8 cellular contexts compared by ENCODE assay signal in the genomic region with DNA sequence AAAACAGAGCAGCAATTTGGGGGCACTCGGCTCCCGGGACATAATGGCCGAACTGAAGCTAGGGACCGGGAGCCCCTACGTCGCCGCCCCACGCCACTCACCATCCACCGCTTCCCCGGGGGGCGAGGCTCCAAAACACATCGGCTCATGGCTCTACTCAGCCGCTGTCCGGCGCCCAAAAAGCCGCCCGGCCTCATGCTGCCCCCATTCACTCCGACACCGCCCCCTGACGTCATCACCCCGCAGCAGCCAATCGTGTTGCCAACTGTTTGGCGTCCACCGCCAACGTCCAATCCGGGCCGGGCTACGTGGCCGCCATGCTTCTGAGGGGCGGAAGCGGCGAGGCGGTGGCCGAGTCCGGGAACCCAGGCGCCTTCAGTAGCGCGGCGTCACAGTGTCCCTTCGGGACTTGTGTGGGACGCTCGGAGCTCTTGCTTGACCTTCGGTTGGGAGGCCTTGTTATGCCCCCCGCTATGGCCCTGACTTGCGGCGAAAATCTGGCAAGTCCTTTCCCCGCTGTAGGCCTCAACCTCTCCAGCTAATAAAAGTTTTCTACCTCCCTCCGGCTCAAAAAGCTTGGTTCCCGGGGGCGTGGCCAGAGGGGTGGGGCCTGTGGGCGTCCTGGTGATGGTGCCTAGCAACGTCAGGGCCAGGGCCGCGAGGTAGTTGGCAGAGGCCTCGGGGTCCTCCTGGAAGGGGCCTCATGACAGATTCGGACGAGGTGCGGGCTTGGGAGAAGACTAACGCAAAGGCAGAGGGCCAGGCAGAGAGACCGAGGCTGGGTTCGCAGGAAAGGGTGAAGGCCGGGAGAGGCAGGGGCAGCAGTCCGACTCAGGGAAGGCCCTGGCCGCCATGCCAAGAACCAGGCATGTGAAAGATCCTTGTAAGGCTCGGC. TPM values are rescaled to one million over a fixed set of nuclear protein-coding genes. Genes with fewer than 3 reads are reported as not detected.
A peak's percentile ranks its signal among the peaks of the same experiment; 100 is the strongest.
DNase-seq lines count a peak whose midpoint lies in the region; ATAC-seq, FAIRE-seq and TF ChIP-seq lines count a peak whose summit lies in the region.

PTRH1 (minus strand) TSS at position 221 of the 895 bp plus-strand sequence; CDS start at position 197, 24 bp downstream.
A gene with protein sequence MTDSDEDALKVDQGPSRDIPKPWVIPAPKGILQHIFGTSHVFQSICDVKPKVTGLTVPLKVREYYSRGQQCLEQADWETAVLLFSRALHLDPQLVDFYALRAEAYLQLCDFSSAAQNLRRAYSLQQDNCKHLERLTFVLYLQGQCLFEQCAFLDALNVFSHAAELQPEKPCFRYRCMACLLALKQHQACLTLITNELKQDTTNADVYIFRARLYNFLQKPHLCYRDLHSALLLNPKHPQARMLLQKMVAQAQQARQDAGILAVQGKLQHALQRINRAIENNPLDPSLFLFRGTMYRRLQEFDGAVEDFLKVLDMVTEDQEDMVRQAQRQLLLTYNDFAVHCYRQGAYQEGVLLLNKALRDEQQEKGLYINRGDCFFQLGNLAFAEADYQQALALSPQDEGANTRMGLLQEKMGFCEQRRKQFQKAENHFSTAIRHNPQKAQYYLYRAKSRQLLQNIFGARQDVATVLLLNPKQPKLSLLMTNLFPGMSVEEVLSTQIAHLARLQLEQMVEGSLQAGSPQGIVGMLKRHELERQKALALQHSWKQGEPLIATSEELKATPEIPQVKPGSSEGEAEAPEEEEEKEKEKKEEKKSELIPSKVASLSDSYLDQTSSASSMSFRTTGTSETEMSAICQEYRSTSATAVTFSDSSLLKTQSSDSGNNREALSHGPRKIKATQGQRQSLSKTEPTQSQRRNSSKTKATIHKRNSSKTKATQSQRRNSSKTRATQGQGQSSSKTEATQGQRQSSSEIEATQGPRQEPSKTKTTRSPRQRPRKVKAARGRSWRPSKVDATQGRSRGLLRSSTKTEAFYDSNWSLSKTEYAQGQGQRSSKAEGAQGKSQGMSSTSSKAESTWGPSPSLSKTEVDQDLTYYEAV (plus strand): TSS at position 637 of the 895 bp plus-strand sequence. CDS start 67 bp downstream, at position 704.

- H3K9me3 Mint-ChIP-seq in CD14-positive monocyte, result no peaks in the 10 kb centered on the region

- peaks cover 38% of the 10 kb centered on the region for H3K4me1 ChIP-seq in HepG2 (ENCODE audit: insufficient read depth, low read length)

- peak within 1 kb of the TSS; percentile 97 for H3K4me2 ChIP-seq in HepG2 (ENCODE audit: low read depth, low read length)

- BruUV-seq in HepG2 (replicated peaks; lab: Mats Ljungman, UMichigan), result TSS peak; percentile 57

- peak within 1 kb of the TSS; percentile 98 to 99 for H3K4me3 Mint-ChIP-seq in CD14-positive monocyte

- peak within 1 kb of the TSS; percentile 55 for H3K9ac ChIP-seq in HepG2 (ENCODE audit: insufficient read depth, low read depth, low read length)

- TF ChIP-seq EP300 in HepG2 (IDR thresholded peaks at IDR 0.05; ENCODE audit: low read depth in 2 of 2, low read length in 2 of 2) (no peak), HepG2 (CRISPR knock-in tag; IDR thresholded peaks at IDR 0.05; ENCODE audit: borderline replicate concordance) (no peak)

- no peaks in the 10 kb centered on the region; the same call in 1 of the 2 replicates for H4K20me1 ChIP-seq in HepG2 (ENCODE audit: insufficient read depth, low read length)

- FAIRE-seq in HepG2 (lab: Jason Lieb, UNC), result peak; percentile 34

- peak within 1 kb of the TSS; percentile 84 to 97 (median 95) for H3K27ac Mint-ChIP-seq in CD14-positive monocyte

- peaks cover 0 to 6% of the 10 kb centered on the region in 2 experiments; a peak in 2 of 5 replicates for H3K27me3 ChIP-seq in HepG2 (ENCODE audit: control insufficient read depth in 1 of 2, insufficient read depth in 2 of 2, low read length in 2 of 2)

- H3K36me3 Mint-ChIP-seq in CD14-positive monocyte, result no peaks in the 10 kb centered on the region

- peak in 1 of 2 experiments; percentile 50; a peak in 3 of 4 replicates for TF ChIP-seq POLR2A in HepG2 (IDR thresholded peaks at IDR 0.05; ENCODE audit: insufficient read depth in 1 of 2, low read depth in 2 of 2, low read length in 2 of 2)

- in situ Hi-C loops in HepG2 (cut with HindIII; ENCODE audit: extremely low pct_ligation_motif_present, low pct_unique_long_range_greater_than_20kb), result no loop called here

- no peaks in the 10 kb centered on the region for H3K36me3 ChIP-seq in HepG2 (replicated peaks in 1 of 2; ENCODE audit: control insufficient read depth in 1 of 2, insufficient read depth in 2 of 2, low read length in 2 of 2)

- TF ChIP-seq CTCF in CD14-positive monocyte (IDR thresholded peaks at IDR 0.05) (no peak), HepG2 (CRISPR knock-in tag; IDR thresholded peaks at IDR 0.05) (no peak)

- POLR2A ChIA-PET in HepG2 (lab: Yijun Ruan, JAX), result interaction anchor here (0.8 to 2.4 kb wide), 7 partner anchors 9 to 108 kb away, joined by 3 to 11 read pairs (median 4); partner anchors contain the start of genes CFAP157 and TOR2A

- H3K27me3 Mint-ChIP-seq in CD14-positive monocyte (ENCODE audit: low read depth in 3 of 3), result peaks cover 5 to 17% (median 16%) of the 10 kb centered on the region in 3 donors

- intact Hi-C loops in CD14-positive monocyte (cut with micrococcal nuclease), result no loop called here
- intact Hi-C loops in HepG2 (cut with micrococcal nuclease; ENCODE audit: unreplicated experiment), result no loop called here

- DNase-seq in CD14-positive monocyte (ENCODE audit: low spot score) (peak; percentile 98), NCI-H748 treated with DMSO at 0.1 percent for 48 hours (lab: John Stamatoyannopoulos, UW) (peak; percentile 87), dermis blood vessel endothelial cell (peak; percentile 97), HepG2 (ENCODE audit: low spot score) (peak; percentile 89)
- DNase-seq in activated CD4-positive, alpha-beta T cell treated with anti-CD3 and anti-CD28 coated beads, Interleukin-2, amount 50 U/mL, for 4 hours, result peak; percentile 96 to 97
- peak; percentile 95 to 96 for DNase-seq in stimulated activated CD4-positive, alpha-beta T cell treated with anti-CD3 and anti-CD28 coated beads, Interleukin-2, amount 100 ng/mL, for 48 hours

- peak within 1 kb of the TSS; percentile 61 for H2AFZ ChIP-seq in HepG2 (ENCODE audit: low read length)

- WGBS in HepG2 (ENCODE audit: low lambda C conversion rate), result 9% methylated on average over 28 of the region's 65 CpGs

- peaks cover 30% of the 10 kb centered on the region for H3K4me1 Mint-ChIP-seq in CD14-positive monocyte

- H3K9me3 ChIP-seq in HepG2 (ENCODE audit: low read length), result no peaks in the 10 kb centered on the region

- H3K79me2 ChIP-seq in HepG2 (ENCODE audit: insufficient read depth, low read length), result no peaks in the 10 kb centered on the region

- CTCF ChIA-PET in HepG2 (lab: Yijun Ruan, JAX; ENCODE audit: low intra/inter-chr PET ratio, low total read pairs), result no interaction called here

- peak; percentile 89 for ATAC-seq in GM19397 (IDR thresholded peaks at IDR 0.05; ENCODE audit: unreplicated experiment)
- peak; percentile 88 for ATAC-seq in HG03565 (IDR thresholded peaks at IDR 0.05; ENCODE audit: unreplicated experiment)
- peak; percentile 91 for ATAC-seq in HepG2

- peak within 1 kb of the TSS; percentile 77 to 90 (median 82) for H3K4me3 ChIP-seq in HepG2 (replicated peaks in 1 of 3; ENCODE audit: insufficient read depth in 1 of 3, low read depth in 2 of 3, low read length in 3 of 3)

- peak within 1 kb of the TSS; percentile 19 for H3K27ac ChIP-seq in HepG2 (ENCODE audit: extremely low read length, insufficient read depth, low read length)

- TF ChIP-seq RAD21 in HepG2 (CRISPR knock-in tag; IDR thresholded peaks at IDR 0.05), result no peak

RNA-seq across cellular contexts. Expression of gene PTRH1, which starts in this region (rescaled TPM):
- polyA plus RNA-seq in CD14-positive monocyte (10 to 100 TPM; 19.5 to 19.9 TPM), HepG2 (2011; rRNA removed) (4.0 and 5.4 TPM in 2 replicates)
- total RNA-seq in dermis blood vessel endothelial cell (22.3 and 24.7 TPM in 2 replicates), HepG2 (2016; rRNA removed; fragmentation: Illumina TruSeq; extraction: Trizol) (7.6 and 10.4 TPM in 2 replicates)
- total RNA-seq in HepG2 (2016; cell fraction: cytosol; rRNA removed; fragmentation: Illumina TruSeq; extraction: Trizol; ENCODE audit: low read depth), result 3.7 and 4.7 TPM in 2 replicates
- 9.5 and 11.7 TPM in 2 replicates for total RNA-seq in HepG2 (2016; cell fraction: insoluble cytoplasmic fraction; rRNA removed; fragmentation: Illumina TruSeq; extraction: Trizol)
- total RNA-seq in HepG2 (2016; cell fraction: membrane; rRNA removed; fragmentation: Illumina TruSeq; extraction: Trizol), result 3.7 and 4.4 TPM in 2 replicates
- 3.4 and 3.9 TPM in 2 replicates for total RNA-seq in HepG2 (2016; cell fraction: nucleus; rRNA removed; fragmentation: Illumina TruSeq; extraction: Trizol)
- 5.4 and 8.9 TPM in 2 replicates for polyA plus RNA-seq in HepG2 (2011; cell fraction: cytosol; rRNA removed)
- polyA plus RNA-seq in HepG2 (2011; cell fraction: nucleus; rRNA removed), result 6.0 and 7.2 TPM in 2 replicates
- 3.0 and 3.2 TPM in 2 replicates for polyA plus RNA-seq in HepG2 (2012)
- polyA plus RNA-seq in HepG2 (2016; cell fraction: cytosol; fragmentation: Illumina TruSeq; extraction: Trizol; ENCODE audit: low read depth), result 3.5 and 3.9 TPM in 2 replicates
- 8.4 and 8.9 TPM in 2 replicates for polyA plus RNA-seq in HepG2 (2016; cell fraction: insoluble cytoplasmic fraction; fragmentation: Illumina TruSeq; extraction: Trizol; ENCODE audit: low read depth)
- polyA plus RNA-seq in HepG2 (2016; cell fraction: membrane; fragmentation: Illumina TruSeq; extraction: Trizol; ENCODE audit: low read depth), result 3.9 and 4.4 TPM in 2 replicates
- polyA plus RNA-seq in HepG2 (2016; cell fraction: nucleus; fragmentation: Illumina TruSeq; extraction: Trizol; ENCODE audit: insufficient read depth, low read depth), result 6.4 and 9.2 TPM in 2 replicates
- polyA minus RNA-seq in HepG2 (2011; rRNA and poly(A)+ RNA removed; ENCODE audit: low replicate concordance), result 5.1 and 17.9 TPM in 2 replicates
- polyA minus RNA-seq in HepG2 (2011; cell fraction: cytosol; rRNA and poly(A)+ RNA removed), result 1.8 and 1.9 TPM in 2 replicates
- 1.9 and 3.9 TPM in 2 replicates for polyA minus RNA-seq in HepG2 (2011; cell fraction: nucleus; rRNA and poly(A)+ RNA removed)

RNA-seq across cellular contexts. Expression of the second gene that starts in this region (rescaled TPM):
- polyA plus RNA-seq in CD14-positive monocyte (under 1 TPM in 1 of 2 donors, not detected in 1; 0.04 TPM), HepG2 (2011; rRNA removed) (not detected in 2 replicates)
- total RNA-seq in dermis blood vessel endothelial cell (not detected in 2 replicates), HepG2 (2016; rRNA removed; fragmentation: Illumina TruSeq; extraction: Trizol) (not detected in 2 replicates)
- not detected in 2 replicates for total RNA-seq in HepG2 (2016; cell fraction: cytosol; rRNA removed; fragmentation: Illumina TruSeq; extraction: Trizol; ENCODE audit: low read depth)
- total RNA-seq in HepG2 (2016; cell fraction: insoluble cytoplasmic fraction; rRNA removed; fragmentation: Illumina TruSeq; extraction: Trizol), result not detected in 2 replicates
- not detected in 2 replicates for total RNA-seq in HepG2 (2016; cell fraction: membrane; rRNA removed; fragmentation: Illumina TruSeq; extraction: Trizol)
- not detected in 2 replicates for total RNA-seq in HepG2 (2016; cell fraction: nucleus; rRNA removed; fragmentation: Illumina TruSeq; extraction: Trizol)
- 0.03 TPM in 1 of 2 replicates, not detected in the other for polyA plus RNA-seq in HepG2 (2011; cell fraction: cytosol; rRNA removed)
- 0.08 TPM in 1 of 2 replicates, not detected in the other for polyA plus RNA-seq in HepG2 (2011; cell fraction: nucleus; rRNA removed)
- polyA plus RNA-seq in HepG2 (2012), result not detected in 2 replicates
- polyA plus RNA-seq in HepG2 (2016; cell fraction: cytosol; fragmentation: Illumina TruSeq; extraction: Trizol; ENCODE audit: low read depth), result not detected in 2 replicates
- polyA plus RNA-seq in HepG2 (2016; cell fraction: insoluble cytoplasmic fraction; fragmentation: Illumina TruSeq; extraction: Trizol; ENCODE audit: low read depth), result not detected in 2 replicates
- polyA plus RNA-seq in HepG2 (2016; cell fraction: membrane; fragmentation: Illumina TruSeq; extraction: Trizol; ENCODE audit: low read depth), result 0.09 TPM in 1 of 2 replicates, not detected in the other
- polyA plus RNA-seq in HepG2 (2016; cell fraction: nucleus; fragmentation: Illumina TruSeq; extraction: Trizol; ENCODE audit: insufficient read depth, low read depth), result not detected in 2 replicates
- 0.72 TPM in 1 of 2 replicates, not detected in the other for polyA minus RNA-seq in HepG2 (2011; rRNA and poly(A)+ RNA removed; ENCODE audit: low replicate concordance)
- polyA minus RNA-seq in HepG2 (2011; cell fraction: cytosol; rRNA and poly(A)+ RNA removed), result not detected in 2 replicates
- polyA minus RNA-seq in HepG2 (2011; cell fraction: nucleus; rRNA and poly(A)+ RNA removed), result not detected in 2 replicates

Comparison
In these comparisons a context has a peak if more than half of its experiments do, and no peak if none do; other contexts are left out.
1. Peak in every context shown above with its lines: DNase-seq, ATAC-seq, H3K4me3 ChIP-seq and H3K27ac ChIP-seq.